ENCODE assay signal across 13 cellular contexts in genomic region chr1:54442185-54442584, GRCh38. TPM values are rescaled to one million over a fixed set of nuclear protein-coding genes. Genes with fewer than 3 reads are reported as not detected.
A peak's percentile ranks its signal among the peaks of the same experiment; 100 is the strongest.
DNase-seq lines count a peak whose midpoint lies in the region; ATAC-seq, FAIRE-seq and TF ChIP-seq lines count a peak whose summit lies in the region.
"Had no signal": no experiment of that assay in that cellular context is flagged by ENCODE, and none has a peak within 500 bp of the region (broad histone marks: within the 10 kb centered on the region; RNA-seq: fewer than 3 reads in every experiment).

No MANE protein-coding gene starts in this region.

- no peaks in the 10 kb centered on the region for H3K27me3 ChIP-seq in K562 (ENCODE audit: control insufficient read depth in 2 of 2, insufficient read depth in 2 of 2, low read length in 2 of 2)

- H3K9ac ChIP-seq in K562 (ENCODE audit: insufficient read depth in 1 of 2, low read depth in 2 of 2, low read length in 2 of 2) = no peak overlapping the region

- no peaks in the 10 kb centered on the region for H3K4me1 Mint-ChIP-seq in stimulated activated effector memory CD8-positive, alpha-beta T cell treated with anti-CD3 and anti-CD28 coated beads, Interleukin-12 subunit alpha, Interleukin-12 subunit beta, amount 100 ng/mL, for 72 hours

- FAIRE-seq in K562 (lab: Jason Lieb, UNC) = no peak
- FAIRE-seq: H1 had no signal

- no peaks in the 10 kb centered on the region for H3K4me1 ChIP-seq in K562 (replicated peaks in 1 of 2; ENCODE audit: control insufficient read depth in 2 of 2, insufficient read depth in 2 of 2, low read length in 2 of 2)

- no peak overlapping the region for H3K4me3 ChIP-seq in K562

- intact Hi-C loops in K562 (cut with micrococcal nuclease) = no loop called here

- no peak for TF ChIP-seq RAD21 in K562 (CRISPR knock-in tag; conservative IDR thresholded peaks at IDR 0.05 in 1 of 2, IDR thresholded peaks at IDR 0.05 in 1 of 2)

- H4K20me1 ChIP-seq in K562 (replicated peaks; ENCODE audit: control insufficient read depth, insufficient read depth, low read length) = no peaks in the 10 kb centered on the region

- TF ChIP-seq CTCF in K562 (IDR thresholded peaks at IDR 0.05 in 2 of 3, conservative IDR thresholded peaks at IDR 0.05 in 1 of 3; ENCODE audit: insufficient read depth in 2 of 3, low read depth in 1 of 3, low read length in 3 of 3) = no peak

- BruUV-seq in K562 (replicated peaks; lab: Mats Ljungman, UMichigan) = no TSS peak

- no peak overlapping the region for H3K4me3 Mint-ChIP-seq in stimulated activated effector memory CD8-positive, alpha-beta T cell treated with anti-CD3 and anti-CD28 coated beads, Interleukin-12 subunit alpha, Interleukin-12 subunit beta, amount 100 ng/mL, for 72 hours
- H3K4me3 Mint-ChIP-seq: CD4-positive, alpha-beta T cell had no signal

- no peak overlapping the region for H3K27ac ChIP-seq in K562 (ENCODE audit: extremely low read depth, low read depth, low read length)
- H3K27ac ChIP-seq: 22Rv1 had no signal

- no peaks in the 10 kb centered on the region for H3K9me1 ChIP-seq in K562 (ENCODE audit: control insufficient read depth, insufficient read depth, low read length)

- ATAC-seq in K562 = no peak
- ATAC-seq in stimulated activated effector memory CD8-positive, alpha-beta T cell treated with anti-CD3 and anti-CD28 coated beads, Interleukin-12 subunit alpha, Interleukin-12 subunit beta, amount 100 ng/mL, for 72 hours = no peak

- no peaks in the 10 kb centered on the region for H3K79me2 ChIP-seq in K562 (ENCODE audit: control insufficient read depth, insufficient read depth, low read length)

- no peaks in the 10 kb centered on the region for H3K9me3 Mint-ChIP-seq in stimulated activated effector memory CD8-positive, alpha-beta T cell treated with anti-CD3 and anti-CD28 coated beads, Interleukin-12 subunit alpha, Interleukin-12 subunit beta, amount 100 ng/mL, for 72 hours
- H3K9me3 Mint-ChIP-seq: CD4-positive, alpha-beta T cell had no signal

- H3K4me2 ChIP-seq in K562 (ENCODE audit: insufficient read depth, low read length) = no peak overlapping the region

- no peak for TF ChIP-seq POLR2A in K562 (conservative IDR thresholded peaks at IDR 0.05)

- no peaks in the 10 kb centered on the region for H3K36me3 ChIP-seq in K562 (ENCODE audit: control insufficient read depth, insufficient read depth, low read length)

- CTCF ChIA-PET in K562 (lab: Yijun Ruan, JAX; ENCODE audit: low intra/inter-chr PET ratio) = no interaction called here

- DNase-seq in NCI-H1417 (lab: John Stamatoyannopoulos, UW) = peak in 2 of 3 experiments; percentile 17 to 22
- DNase-seq in NCI-H1417 treated with DMSO at 0.1 percent for 48 hours (lab: John Stamatoyannopoulos, UW) = no peak
- peak; percentile 51 for DNase-seq in ELF-1 (ENCODE audit: low read depth, low spot score)
- no peak for DNase-seq in K562 (ENCODE audit: extremely low read depth in 1 of 4, low spot score in 3 of 4)
- DNase-seq in stimulated activated effector memory CD8-positive, alpha-beta T cell treated with anti-CD3 and anti-CD28 coated beads, Interleukin-12 subunit alpha, Interleukin-12 subunit beta, amount 100 ng/mL, for 72 hours (ENCODE audit: low spot score in 2 of 2) = no peak
- DNase-seq in COLO829 (ENCODE audit: low spot score) = no peak
- DNase-seq in activated CD4-positive, alpha-beta T cell treated with anti-CD3 and anti-CD28 coated beads for 48 hours = no peak
- no peak for DNase-seq in activated naive CD4-positive, alpha-beta T cell (lab: John Stamatoyannopoulos, UW)
- DNase-seq: C1 segment of cervical spinal cord; CD4-positive, alpha-beta T cell; HCEC 1CT had no signal

- H2AFZ ChIP-seq in K562 (ENCODE audit: low read depth, low read length) = no peak overlapping the region

- peak overlapping the region; percentile 45 for H3K27ac Mint-ChIP-seq in stimulated activated effector memory CD8-positive, alpha-beta T cell treated with anti-CD3 and anti-CD28 coated beads, Interleukin-12 subunit alpha, Interleukin-12 subunit beta, amount 100 ng/mL, for 72 hours
- H3K27ac Mint-ChIP-seq: CD4-positive, alpha-beta T cell had no signal

- in situ Hi-C loops in K562 (cut with MboI) = no loop called here

- H3K9me3 ChIP-seq in K562 (replicated peaks; ENCODE audit: control insufficient read depth, insufficient read depth, low read depth, low read length) = no peaks in the 10 kb centered on the region

- WGBS in K562 (ENCODE audit: insufficient coverage, low coverage, missing lambda C conversion rate) = 76% methylated on average over 2 of the region's 2 CpGs

- POLR2A ChIA-PET in K562 (lab: Yijun Ruan, JAX) = interaction anchor here (0.6 kb wide), 1 partner anchor 542 kb away, joined by 3 read pairs; no protein-coding TSS in a partner anchor

- no peak for TF ChIP-seq EP300 in K562 (IDR thresholded peaks at IDR 0.05; ENCODE audit: low read length)

- H3K36me3 Mint-ChIP-seq in stimulated activated effector memory CD8-positive, alpha-beta T cell treated with anti-CD3 and anti-CD28 coated beads, Interleukin-12 subunit alpha, Interleukin-12 subunit beta, amount 100 ng/mL, for 72 hours = no peaks in the 10 kb centered on the region

TF ChIP-seq in K562, 482 proteins besides CTCF, POLR2A, EP300 and RAD21:
- TF ChIP-seq CBFA2T3 (IDR thresholded peaks at IDR 0.05) (peak; percentile 55), FOXA3 (CRISPR knock-in tag; conservative IDR thresholded peaks at IDR 0.05 in 1 of 2, IDR thresholded peaks at IDR 0.05 in 1 of 2) (peak in 1 of 2 experiments; percentile 87; a peak in 1 of 4 replicates), CREM (IDR thresholded peaks at IDR 0.05; ENCODE audit: low read depth) (no peak)
TF ChIP-seq in K562: peak in this region for 2.

RNA-seq across cellular contexts. Expression of gene SSBP3, which starts 36.0 kb away (rescaled TPM):
- 55.7 and 82.4 TPM in 2 replicates for total RNA-seq in K562 (2011; cell fraction: chromatin; rRNA removed; ENCODE audit: low replicate concordance)
- 34.6 and 49.5 TPM in 2 replicates for total RNA-seq in K562 (2011; cell fraction: nucleolus; rRNA removed)
- total RNA-seq in K562 (2011; cell fraction: nucleoplasm; rRNA removed) = 48.8 and 81.9 TPM in 2 replicates
- total RNA-seq in K562 (2014; rRNA removed) (23.8 and 36.9 TPM in 2 replicates), K562 (2014; rRNA removed; fragmentation: Illumina TruSeq; extraction: Trizol) (33.8 and 44.0 TPM in 2 replicates), K562 (2015; rRNA removed; fragmentation: Illumina TruSeq; extraction: Trizol) (39.8 and 45.1 TPM in 2 replicates), K562 (2021) (102 and 106 TPM in 2 replicates)
- polyA plus RNA-seq in K562 (2011; rRNA removed) (17.6 and 43.9 TPM in 2 replicates), K562 (2014; fragmentation: Illumina TruSeq; extraction: Trizol) (107 and 108 TPM in 2 replicates), K562 (2014; fragmentation: Nextera tagmentation; extraction: Ambion mirVana) (1 to 10 TPM; 8.7 TPM), K562 (2014; rRNA removed) (51.4 and 68.8 TPM in 2 replicates)
- 18.4 and 40.7 TPM in 2 replicates for polyA plus RNA-seq in K562 (2011; cell fraction: cytosol; rRNA removed)
- polyA plus RNA-seq in K562 (2011; cell fraction: nucleus; rRNA removed) = 39.0 and 40.4 TPM in 2 replicates
- polyA plus RNA-seq in K562 (2012) = 79.9 and 107 TPM in 2 replicates
- 13.2 and 17.4 TPM in 2 replicates for polyA minus RNA-seq in K562 (2011; rRNA and poly(A)+ RNA removed)
- 21.6 and 33.8 TPM in 2 replicates for polyA minus RNA-seq in K562 (2011; cell fraction: cytosol; rRNA and poly(A)+ RNA removed)
- 9.7 and 14.1 TPM in 2 replicates for polyA minus RNA-seq in K562 (2011; cell fraction: nucleus; rRNA and poly(A)+ RNA removed)

Comparison
In these comparisons a context has a peak if more than half of its experiments do, and no peak if none do; other contexts are left out.
1. DNase-seq: peak in NCI-H1417 (2 of 3) and ELF-1 (single experiment); none in NCI-H1417 treated with DMSO at 0.1 percent for 48 hours (single experiment), K562 (0 of 4), stimulated activated effector memory CD8-positive, alpha-beta T cell treated with anti-CD3 and anti-CD28 coated beads, Interleukin-12 subunit alpha, Interleukin-12 subunit beta, amount 100 ng/mL, for 72 hours (0 of 2), COLO829 (single experiment), activated CD4-positive, alpha-beta T cell treated with anti-CD3 and anti-CD28 coated beads for 48 hours (single experiment) and activated naive CD4-positive, alpha-beta T cell (0 of 4).